ENCODE assay signal across 1 cellular context in the genomic region with DNA sequence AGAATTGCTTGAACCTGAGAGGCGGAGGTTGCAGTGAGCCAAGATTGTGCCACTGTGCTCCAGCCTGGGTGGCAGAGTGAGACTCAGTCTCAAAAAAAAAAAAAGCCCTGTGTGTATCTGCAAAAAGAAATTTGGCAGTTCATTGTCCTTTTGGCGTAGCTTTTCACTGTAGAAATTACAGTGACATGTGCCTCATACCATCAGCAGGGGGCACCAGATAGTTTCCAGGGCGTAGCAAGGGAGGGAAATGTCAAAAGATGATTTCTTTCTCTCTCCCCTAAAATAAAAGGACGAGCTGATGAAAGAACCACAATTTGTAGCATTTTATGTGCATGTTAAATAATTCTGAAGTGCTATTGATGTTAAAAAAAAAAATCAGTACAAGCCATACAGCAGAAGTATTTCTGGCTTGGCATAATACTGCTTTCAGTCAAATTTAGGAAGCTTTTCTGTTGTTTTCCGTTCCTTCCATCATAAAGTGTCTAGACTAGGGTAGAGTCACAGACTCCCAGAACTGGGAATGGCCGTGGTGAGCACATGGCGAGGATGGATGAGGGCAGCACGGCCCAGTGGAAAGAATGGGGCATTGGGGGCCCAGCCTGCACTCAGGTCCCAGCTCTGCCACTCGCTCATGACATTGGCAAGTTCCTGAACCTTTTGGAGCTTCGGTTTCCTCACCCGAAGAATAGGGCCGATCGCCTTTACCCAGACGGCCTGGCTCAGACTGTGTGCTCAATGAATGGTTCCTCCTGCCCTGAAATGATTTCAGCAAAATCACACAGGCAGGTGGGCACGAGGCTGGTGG.
TF ChIP-seq lines count a peak whose summit lies in the region.

No MANE protein-coding gene starts in this region.

TF ChIP-seq in WTC11, 78 proteins besides CTCF, POLR2A, EP300 and RAD21 (continued from another document):
- TF ChIP-seq, protein P1, sequence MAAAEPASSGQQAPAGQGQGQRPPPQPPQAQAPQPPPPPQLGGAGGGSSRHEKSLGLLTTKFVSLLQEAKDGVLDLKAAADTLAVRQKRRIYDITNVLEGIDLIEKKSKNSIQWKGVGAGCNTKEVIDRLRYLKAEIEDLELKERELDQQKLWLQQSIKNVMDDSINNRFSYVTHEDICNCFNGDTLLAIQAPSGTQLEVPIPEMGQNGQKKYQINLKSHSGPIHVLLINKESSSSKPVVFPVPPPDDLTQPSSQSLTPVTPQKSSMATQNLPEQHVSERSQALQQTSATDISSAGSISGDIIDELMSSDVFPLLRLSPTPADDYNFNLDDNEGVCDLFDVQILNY (CRISPR knock-in tag; IDR thresholded peaks at IDR 0.05) = no peak
- TF ChIP-seq SMAD3 (CRISPR knock-in tag; IDR thresholded peaks at IDR 0.05; ENCODE audit: borderline replicate concordance) (no peak), MLX (CRISPR knock-in tag; IDR thresholded peaks at IDR 0.05) (no peak), NR1H2 (CRISPR knock-in tag; IDR thresholded peaks at IDR 0.05) (no peak), ZNF317 (CRISPR knock-in tag; IDR thresholded peaks at IDR 0.05; ENCODE audit: borderline replicate concordance, low read depth) (no peak), TCF7 (CRISPR knock-in tag; IDR thresholded peaks at IDR 0.05; ENCODE audit: low read depth) (no peak), USF1 (CRISPR knock-in tag; IDR thresholded peaks at IDR 0.05) (no peak), PRRX2 (CRISPR knock-in tag; IDR thresholded peaks at IDR 0.05) (no peak), ZNF396 (CRISPR knock-in tag; IDR thresholded peaks at IDR 0.05; ENCODE audit: borderline replicate concordance) (no peak), ZBTB21 (CRISPR knock-in tag; IDR thresholded peaks at IDR 0.05; ENCODE audit: borderline replicate concordance) (no peak), USF2 (CRISPR knock-in tag; IDR thresholded peaks at IDR 0.05) (no peak), ZNF416 (CRISPR knock-in tag; IDR thresholded peaks at IDR 0.05) (no peak), ETV6 (CRISPR knock-in tag; IDR thresholded peaks at IDR 0.05) (no peak), NFE2L1 (CRISPR knock-in tag; IDR thresholded peaks at IDR 0.05) (no peak)
- TF ChIP-seq, protein P2, sequence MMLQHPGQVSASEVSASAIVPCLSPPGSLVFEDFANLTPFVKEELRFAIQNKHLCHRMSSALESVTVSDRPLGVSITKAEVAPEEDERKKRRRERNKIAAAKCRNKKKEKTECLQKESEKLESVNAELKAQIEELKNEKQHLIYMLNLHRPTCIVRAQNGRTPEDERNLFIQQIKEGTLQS (CRISPR knock-in tag; conservative IDR thresholded peaks at IDR 0.05) = no peak
- TF ChIP-seq, protein P3, sequence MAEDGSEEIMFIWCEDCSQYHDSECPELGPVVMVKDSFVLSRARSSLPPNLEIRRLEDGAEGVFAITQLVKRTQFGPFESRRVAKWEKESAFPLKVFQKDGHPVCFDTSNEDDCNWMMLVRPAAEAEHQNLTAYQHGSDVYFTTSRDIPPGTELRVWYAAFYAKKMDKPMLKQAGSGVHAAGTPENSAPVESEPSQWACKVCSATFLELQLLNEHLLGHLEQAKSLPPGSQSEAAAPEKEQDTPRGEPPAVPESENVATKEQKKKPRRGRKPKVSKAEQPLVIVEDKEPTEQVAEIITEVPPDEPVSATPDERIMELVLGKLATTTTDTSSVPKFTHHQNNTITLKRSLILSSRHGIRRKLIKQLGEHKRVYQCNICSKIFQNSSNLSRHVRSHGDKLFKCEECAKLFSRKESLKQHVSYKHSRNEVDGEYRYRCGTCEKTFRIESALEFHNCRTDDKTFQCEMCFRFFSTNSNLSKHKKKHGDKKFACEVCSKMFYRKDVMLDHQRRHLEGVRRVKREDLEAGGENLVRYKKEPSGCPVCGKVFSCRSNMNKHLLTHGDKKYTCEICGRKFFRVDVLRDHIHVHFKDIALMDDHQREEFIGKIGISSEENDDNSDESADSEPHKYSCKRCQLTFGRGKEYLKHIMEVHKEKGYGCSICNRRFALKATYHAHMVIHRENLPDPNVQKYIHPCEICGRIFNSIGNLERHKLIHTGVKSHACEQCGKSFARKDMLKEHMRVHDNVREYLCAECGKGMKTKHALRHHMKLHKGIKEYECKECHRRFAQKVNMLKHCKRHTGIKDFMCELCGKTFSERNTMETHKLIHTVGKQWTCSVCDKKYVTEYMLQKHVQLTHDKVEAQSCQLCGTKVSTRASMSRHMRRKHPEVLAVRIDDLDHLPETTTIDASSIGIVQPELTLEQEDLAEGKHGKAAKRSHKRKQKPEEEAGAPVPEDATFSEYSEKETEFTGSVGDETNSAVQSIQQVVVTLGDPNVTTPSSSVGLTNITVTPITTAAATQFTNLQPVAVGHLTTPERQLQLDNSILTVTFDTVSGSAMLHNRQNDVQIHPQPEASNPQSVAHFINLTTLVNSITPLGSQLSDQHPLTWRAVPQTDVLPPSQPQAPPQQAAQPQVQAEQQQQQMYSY (CRISPR knock-in tag; IDR thresholded peaks at IDR 0.05) = no peak
